8 cellular contexts compared by ENCODE assay signal in the genomic region with DNA sequence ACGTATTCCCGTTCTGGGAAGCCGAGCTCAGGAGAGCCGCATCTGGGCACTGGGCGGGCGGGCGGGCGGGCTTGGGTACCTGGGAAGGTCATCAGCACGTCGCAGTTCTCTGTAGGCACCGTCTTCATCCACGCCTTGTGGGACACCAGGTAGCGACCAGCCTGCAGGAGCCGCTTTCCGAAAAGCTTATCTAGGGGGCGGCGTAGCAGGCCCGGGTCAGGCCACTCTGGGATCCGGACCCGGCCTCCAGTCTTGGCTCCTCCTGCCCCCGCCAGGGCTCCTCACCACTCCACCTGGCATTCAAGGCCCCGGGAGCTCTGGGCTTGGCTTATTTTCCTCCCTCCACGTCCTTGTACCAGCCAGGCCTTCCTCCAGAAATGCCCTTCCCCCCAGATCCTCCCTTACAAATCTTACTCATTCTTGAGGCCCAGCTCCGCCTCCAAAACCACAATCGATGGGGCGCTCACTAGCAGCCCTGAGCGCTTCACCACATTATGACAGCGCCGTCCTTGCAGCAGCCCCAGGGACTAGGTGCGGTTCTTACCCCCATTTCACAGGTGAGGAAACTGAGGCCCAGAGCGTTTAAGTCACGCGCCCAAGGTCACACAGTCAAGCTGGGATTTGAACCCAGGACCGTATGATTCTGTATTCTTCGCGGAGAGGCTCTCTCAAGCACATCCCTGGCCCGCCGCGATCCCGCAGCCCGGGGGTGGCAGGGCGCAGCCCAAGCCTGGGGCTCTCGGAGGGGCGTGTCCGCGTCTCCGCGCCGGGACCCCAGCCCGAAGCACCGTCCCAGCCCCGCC. TPM values are rescaled to one million over a fixed set of nuclear protein-coding genes. Genes with fewer than 3 reads are reported as not detected.
DNase-seq lines count a peak whose midpoint lies in the region; ATAC-seq and TF ChIP-seq lines count a peak whose summit lies in the region.

No MANE protein-coding gene starts in this region.

- no peaks in the 10 kb centered on the region for H3K9me2 ChIP-seq in SK-N-SH

- H3K4me1 ChIP-seq in SK-N-SH (ENCODE audit: control insufficient read depth in 1 of 2, insufficient read depth in 2 of 2, low read depth in 1 of 2, low read length in 1 of 2) = peaks cover 0 to 24% of the 10 kb centered on the region in 2 experiments; a peak in 1 of 4 replicates

- H3K4me3 ChIP-seq in SK-N-SH (ENCODE audit: low read depth in 2 of 2, low read length in 1 of 2) (peak overlapping the region; percentile 83 to 92), skin epidermis (peak overlapping the region; percentile 48 to 92 (median 58))

- peaks cover 0 to 4% of the 10 kb centered on the region in 2 experiments for H3K36me3 ChIP-seq in SK-N-SH (replicated peaks in 1 of 2; ENCODE audit: control insufficient read depth in 1 of 2, insufficient read depth in 2 of 2, low read length in 1 of 2)

- TF ChIP-seq EP300 in SK-N-SH (IDR thresholded peaks at IDR 0.05; ENCODE audit: borderline replicate concordance in 1 of 2, low read depth in 1 of 2, low read length in 1 of 2) = no peak

- TF ChIP-seq CTCF in SK-N-SH (IDR thresholded peaks at IDR 0.05) = no peak
- TF ChIP-seq CTCF in glutamatergic neuron (IDR thresholded peaks at IDR 0.05; ENCODE audit: partially characterized antibody, unreplicated experiment) = no peak

- peak overlapping the region; percentile 73; the same call in 1 of the 2 replicates for H2AFZ ChIP-seq in SK-N-SH (ENCODE audit: low read depth)

- peak overlapping the region; percentile 96 for H3K4me2 ChIP-seq in SK-N-SH

- no peaks in the 10 kb centered on the region for H3K27me3 ChIP-seq in SK-N-SH (ENCODE audit: insufficient read depth)

- WGBS in SK-N-SH (ENCODE audit: low lambda C conversion rate) = 27% methylated on average over 14 of the region's 52 CpGs

- no peak for DNase-seq in SK-N-SH
- peak; percentile 89 for DNase-seq in RPMI7951 (ENCODE audit: low read depth)
- peak; percentile 91 for DNase-seq in activated effector memory CD4-positive, alpha-beta T cell treated with anti-CD3 and anti-CD28 coated beads, Interleukin-2, amount 50 U/mL, for 16 hours
- DNase-seq in glutamatergic neuron = no peak
- no peak for DNase-seq in NCI-H2029 treated with DMSO at 0.1 percent for 48 hours (lab: John Stamatoyannopoulos, UW)

- H3K4me1 Mint-ChIP-seq in glutamatergic neuron (ENCODE audit: low read depth, unreplicated experiment) = peaks cover 8% of the 10 kb centered on the region

- H3K9me3 Mint-ChIP-seq in glutamatergic neuron (ENCODE audit: unreplicated experiment) = peaks cover 10% of the 10 kb centered on the region

- H3K27me3 Mint-ChIP-seq in glutamatergic neuron (ENCODE audit: unreplicated experiment) = peaks cover 16% of the 10 kb centered on the region

- peak overlapping the region; percentile 48 to 87; a peak in 2 of 4 replicates for H3K27ac ChIP-seq in SK-N-SH (ENCODE audit: low read depth in 2 of 2, low read length in 1 of 2)
- H3K27ac ChIP-seq in skin epidermis = peak overlapping the region in 20 of 21 experiments; percentile 44 to 94 (median 81)

- CTCF ChIA-PET in SK-N-SH (lab: Yijun Ruan, JAX) = interaction anchor here (0.8 to 1.9 kb wide), 5 partner anchors 9 to 57 kb away, joined by 3 to 8 read pairs (median 6); partner anchors contain the start of gene DDA1

- H3K4me3 Mint-ChIP-seq in glutamatergic neuron (ENCODE audit: unreplicated experiment) = peak overlapping the region; percentile 92

- H3K36me3 Mint-ChIP-seq in glutamatergic neuron (ENCODE audit: unreplicated experiment) = peaks cover 5% of the 10 kb centered on the region

- peak overlapping the region; percentile 89 for H3K27ac Mint-ChIP-seq in glutamatergic neuron (ENCODE audit: unreplicated experiment)

- peaks cover 8% of the 10 kb centered on the region for H3F3A ChIP-seq in SK-N-SH (replicated peaks; ENCODE audit: insufficient read depth)

- no peak for ATAC-seq in SK-N-SH treated with all-trans-retinoic acid at 6 μM for 48 hours
- ATAC-seq in HG03045 (IDR thresholded peaks at IDR 0.05; ENCODE audit: unreplicated experiment) = no peak

- no peaks in the 10 kb centered on the region for H4K20me1 ChIP-seq in SK-N-SH (ENCODE audit: insufficient read depth)

- no peak for TF ChIP-seq RAD21 in SK-N-SH (IDR thresholded peaks at IDR 0.05; ENCODE audit: low read length)

- peak overlapping the region; percentile 71 for H3K9ac ChIP-seq in SK-N-SH

- POLR2A ChIA-PET in SK-N-SH (lab: Yijun Ruan, JAX) = interaction anchor here (0.5 to 1.6 kb wide), 2 partner anchors 13 to 31 kb away, joined by 3 to 4 read pairs; partner anchors contain the start of gene ABHD8

- H3K79me2 ChIP-seq in SK-N-SH (ENCODE audit: insufficient read depth) = peaks cover 8% of the 10 kb centered on the region; the same call in 1 of the 2 replicates

- H3K9me3 ChIP-seq in SK-N-SH = no peaks in the 10 kb centered on the region

TF ChIP-seq in SK-N-SH, 30 proteins besides CTCF, POLR2A, EP300 and RAD21:
- TF ChIP-seq ELF1 (IDR thresholded peaks at IDR 0.05) (no peak), SIN3A (IDR thresholded peaks at IDR 0.05; ENCODE audit: borderline replicate concordance, low read depth, low read length) (0 out of 2 replicates have a peak, but pooled peaks have one; percentile 26)

TF ChIP-seq in SK-N-SH treated with all-trans-retinoic acid at 6 μM for 48 hours, 23 proteins besides CTCF, POLR2A, EP300 and RAD21:
- TF ChIP-seq RARB (CRISPR knock-in tag; IDR thresholded peaks at IDR 0.05) (no peak), ZNF565 (CRISPR knock-in tag; conservative IDR thresholded peaks at IDR 0.05; ENCODE audit: low read depth) (no peak), OSR1 (CRISPR knock-in tag; IDR thresholded peaks at IDR 0.05) (no peak), GLIS3 (CRISPR knock-in tag; IDR thresholded peaks at IDR 0.05) (no peak), ZC3H10 (CRISPR knock-in tag; IDR thresholded peaks at IDR 0.05) (no peak), CSRNP3 (CRISPR knock-in tag; IDR thresholded peaks at IDR 0.05) (no peak)

RNA-seq across cellular contexts. Expression of gene ANO8, which starts 0.8 kb away (rescaled TPM):
- polyA plus RNA-seq in SK-N-SH (2012; rRNA removed) = 5.0 and 7.8 TPM in 2 replicates
- 2.6 and 4.2 TPM in 2 replicates for polyA plus RNA-seq in SK-N-SH (2012; cell fraction: cytosol; rRNA removed)
- 21.4 and 31.6 TPM in 2 replicates for polyA plus RNA-seq in SK-N-SH (2012; cell fraction: nucleus; rRNA removed)
- total RNA-seq in RPMI7951 (2014; rRNA removed; shearing (Covaris generic)) = 2.9 and 3.7 TPM in 2 replicates
- 98.8 TPM for total RNA-seq in glutamatergic neuron (ENCODE audit: unreplicated experiment)

RNA-seq across cellular contexts. Expression of gene GTPBP3, which starts 3.5 kb away (rescaled TPM):
- 21.6 and 22.4 TPM in 2 replicates for polyA plus RNA-seq in SK-N-SH (2012; rRNA removed)
- 9.1 and 12.1 TPM in 2 replicates for polyA plus RNA-seq in SK-N-SH (2012; cell fraction: cytosol; rRNA removed)
- 72.5 and 94.4 TPM in 2 replicates for polyA plus RNA-seq in SK-N-SH (2012; cell fraction: nucleus; rRNA removed)
- 15.4 and 17.7 TPM in 2 replicates for total RNA-seq in RPMI7951 (2014; rRNA removed; shearing (Covaris generic))
- 61.2 TPM for total RNA-seq in glutamatergic neuron (ENCODE audit: unreplicated experiment)

RNA-seq across cellular contexts. Expression of gene DDA1, which starts 24.4 kb away (rescaled TPM):
- 112 and 135 TPM in 2 replicates for polyA plus RNA-seq in SK-N-SH (2012; rRNA removed)
- 110 and 115 TPM in 2 replicates for polyA plus RNA-seq in SK-N-SH (2012; cell fraction: cytosol; rRNA removed)
- 90.9 and 103 TPM in 2 replicates for polyA plus RNA-seq in SK-N-SH (2012; cell fraction: nucleus; rRNA removed)
- total RNA-seq in RPMI7951 (2014; rRNA removed; shearing (Covaris generic)) = 20.2 and 25.9 TPM in 2 replicates
- total RNA-seq in glutamatergic neuron (ENCODE audit: unreplicated experiment) = 81.2 TPM

RNA-seq across cellular contexts. Expression of gene MRPL34, which starts 28.1 kb away (rescaled TPM):
- polyA plus RNA-seq in SK-N-SH (2012; rRNA removed) = 61.4 and 72.9 TPM in 2 replicates
- polyA plus RNA-seq in SK-N-SH (2012; cell fraction: cytosol; rRNA removed) = 70.2 and 72.1 TPM in 2 replicates
- 40.9 and 93.7 TPM in 2 replicates for polyA plus RNA-seq in SK-N-SH (2012; cell fraction: nucleus; rRNA removed)
- total RNA-seq in RPMI7951 (2014; rRNA removed; shearing (Covaris generic)) = 77.3 and 79.5 TPM in 2 replicates
- total RNA-seq in glutamatergic neuron (ENCODE audit: unreplicated experiment) = 80.7 TPM

RNA-seq across cellular contexts. Expression of gene ABHD8, which starts 30.6 kb away (rescaled TPM):
- 10.6 and 11.1 TPM in 2 replicates for polyA plus RNA-seq in SK-N-SH (2012; rRNA removed)
- 4.6 and 9.1 TPM in 2 replicates for polyA plus RNA-seq in SK-N-SH (2012; cell fraction: cytosol; rRNA removed)
- 6.7 and 21.3 TPM in 2 replicates for polyA plus RNA-seq in SK-N-SH (2012; cell fraction: nucleus; rRNA removed)
- 16.5 and 17.9 TPM in 2 replicates for total RNA-seq in RPMI7951 (2014; rRNA removed; shearing (Covaris generic))
- 14.1 TPM for total RNA-seq in glutamatergic neuron (ENCODE audit: unreplicated experiment)

Comparison
In these comparisons a context has a peak if more than half of its experiments do, and no peak if none do; other contexts are left out.
1. DNase-seq: peak in RPMI7951 (single experiment) and activated effector memory CD4-positive, alpha-beta T cell treated with anti-CD3 and anti-CD28 coated beads, Interleukin-2, amount 50 U/mL, for 16 hours (single experiment); none in SK-N-SH (single experiment), glutamatergic neuron (single experiment) and NCI-H2029 treated with DMSO at 0.1 percent for 48 hours (single experiment).
2. RNA of gene ANO8, which starts 0.8 kb away (total RNA-seq): 98.8 TPM in glutamatergic neuron (single experiment); 2.9 to 3.7 TPM in RPMI7951; every median in the first group is over 10 times any median in the second.